ENCODE assay signal across 17 cellular contexts in the genomic region with DNA sequence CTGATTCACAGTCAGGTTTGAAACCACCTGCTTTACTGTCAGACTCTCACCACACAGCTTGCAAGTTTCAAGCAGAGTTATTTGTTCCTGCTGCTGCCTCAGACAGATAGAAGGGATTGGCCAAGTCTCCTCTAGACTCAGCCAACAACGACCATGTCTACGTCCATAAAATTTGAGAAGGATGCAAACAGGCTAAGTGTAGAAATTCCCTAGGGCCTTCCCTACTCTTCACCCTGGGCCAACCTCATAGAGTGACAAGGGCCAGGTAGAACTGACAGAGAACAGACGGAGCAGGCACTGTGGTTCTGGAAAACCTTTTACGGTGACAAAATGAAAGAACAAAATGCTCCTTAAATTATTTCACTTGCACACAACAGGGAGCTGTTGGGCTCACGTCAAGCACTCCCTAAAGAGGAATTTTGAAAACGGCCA.
"Had no signal": no experiment of that assay in that cellular context is flagged by ENCODE, and none has a peak within 500 bp of the region (broad histone marks: within the 10 kb centered on the region; RNA-seq: fewer than 3 reads in every experiment).

No MANE protein-coding gene starts in this region.

- H3K4me1 ChIP-seq: tibial nerve had no signal

- H3K4me3 Mint-ChIP-seq: activated CD4-positive, alpha-beta T cell treated with anti-CD3 and anti-CD28 coated beads for 36 hours; activated CD8-positive, alpha-beta T cell treated with anti-CD3 and anti-CD28 coated beads, Interleukin-2, amount 10 ng/mL, durations not matched to agents 7 days and 5 days; activated T-helper 1 cell treated with anti-CD3 and anti-CD28 coated beads, Interleukin-12 subunit alpha, Interleukin-12 subunit beta, Interleukin-2, Interleukin-4 antibody, amounts not matched to agents 30 ng/mL and 10 ng/mL and 1 ng/mL, durations not matched to agents 14 hours and 24 hours and 36 hours; naive B cell; T-cell had no signal

- ATAC-seq: activated CD4-positive, alpha-beta T cell treated with anti-CD3 and anti-CD28 coated beads for 36 hours; activated CD8-positive, alpha-beta T cell treated with anti-CD3 and anti-CD28 coated beads, Interleukin-2, amount 10 ng/mL, durations not matched to agents 7 days and 5 days; T-cell had no signal

- H3K4me2 ChIP-seq: hepatocyte had no signal

- H3K27me3 ChIP-seq: hepatocyte, neutrophil, stomach, tibial nerve had no signal

- H3K27ac Mint-ChIP-seq: activated CD4-positive, alpha-beta T cell treated with anti-CD3 and anti-CD28 coated beads for 36 hours; activated CD8-positive, alpha-beta T cell treated with anti-CD3 and anti-CD28 coated beads, Interleukin-2, amount 10 ng/mL, durations not matched to agents 7 days and 5 days; T-cell had no signal

- H3K9me3 Mint-ChIP-seq: activated T-helper 1 cell treated with anti-CD3 and anti-CD28 coated beads, Interleukin-12 subunit alpha, Interleukin-12 subunit beta, Interleukin-2, Interleukin-4 antibody, amounts not matched to agents 30 ng/mL and 10 ng/mL and 1 ng/mL, durations not matched to agents 14 hours and 24 hours and 36 hours; naive B cell; T-cell had no signal

- H3K9me3 ChIP-seq: neutrophil, stomach, tibial nerve had no signal

- H2AFZ ChIP-seq: hepatocyte had no signal

- DNase-seq: activated CD4-positive, alpha-beta T cell treated with anti-CD3 and anti-CD28 coated beads for 36 hours; activated CD8-positive, alpha-beta memory T cell treated with anti-CD3 and anti-CD28 coated beads, Interleukin-2, amount 50 U/mL, for 48 hours; activated CD8-positive, alpha-beta T cell treated with anti-CD3 and anti-CD28 coated beads, Interleukin-2, amount 10 ng/mL, durations not matched to agents 7 days and 5 days; activated naive CD4-positive, alpha-beta T cell; caudate nucleus; cortex of kidney; effector CD8-positive, alpha-beta T cell; naive B cell; stomach; T-cell; T1000 had no signal

- H3K27ac ChIP-seq: hepatocyte, neutrophil, tibial nerve, VCaP had no signal

- H3K27me3 Mint-ChIP-seq: activated CD4-positive, alpha-beta T cell treated with anti-CD3 and anti-CD28 coated beads for 36 hours; naive B cell; T-cell had no signal

- H3K4me3 ChIP-seq: hepatocyte, skin epidermis, stomach, tibial nerve had no signal
